In the genomic region with DNA sequence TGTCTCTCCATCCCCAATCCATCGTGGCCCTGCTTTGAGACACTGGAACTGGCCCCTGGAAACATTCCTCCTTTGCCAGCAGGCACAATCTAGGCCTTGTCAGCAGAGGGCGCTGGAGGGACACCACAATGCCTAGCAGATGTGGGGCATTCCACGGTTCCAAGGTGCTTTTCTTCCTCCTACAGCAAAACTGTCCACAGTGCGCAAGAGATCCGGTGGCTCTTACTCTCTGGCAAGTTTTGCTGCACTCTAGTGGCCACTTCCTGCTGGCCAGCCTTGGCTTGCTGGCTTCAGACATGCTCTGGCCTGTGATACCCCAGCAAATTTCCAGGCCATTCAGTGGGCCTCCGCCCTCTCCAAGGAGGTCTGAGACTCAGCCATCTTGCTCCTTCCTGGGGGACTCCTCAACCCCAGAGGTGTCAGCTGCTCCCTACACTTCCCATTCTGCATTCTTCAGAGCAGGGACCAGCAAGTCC, we compare ENCODE assay signal across 1 cellular context.
TF ChIP-seq lines count a peak whose summit lies in the region.

No MANE protein-coding gene starts in this region.

TF ChIP-seq in Ishikawa, 13 proteins besides CTCF, POLR2A, EP300 and RAD21 (continued from another document):
- TF ChIP-seq, protein P1, sequence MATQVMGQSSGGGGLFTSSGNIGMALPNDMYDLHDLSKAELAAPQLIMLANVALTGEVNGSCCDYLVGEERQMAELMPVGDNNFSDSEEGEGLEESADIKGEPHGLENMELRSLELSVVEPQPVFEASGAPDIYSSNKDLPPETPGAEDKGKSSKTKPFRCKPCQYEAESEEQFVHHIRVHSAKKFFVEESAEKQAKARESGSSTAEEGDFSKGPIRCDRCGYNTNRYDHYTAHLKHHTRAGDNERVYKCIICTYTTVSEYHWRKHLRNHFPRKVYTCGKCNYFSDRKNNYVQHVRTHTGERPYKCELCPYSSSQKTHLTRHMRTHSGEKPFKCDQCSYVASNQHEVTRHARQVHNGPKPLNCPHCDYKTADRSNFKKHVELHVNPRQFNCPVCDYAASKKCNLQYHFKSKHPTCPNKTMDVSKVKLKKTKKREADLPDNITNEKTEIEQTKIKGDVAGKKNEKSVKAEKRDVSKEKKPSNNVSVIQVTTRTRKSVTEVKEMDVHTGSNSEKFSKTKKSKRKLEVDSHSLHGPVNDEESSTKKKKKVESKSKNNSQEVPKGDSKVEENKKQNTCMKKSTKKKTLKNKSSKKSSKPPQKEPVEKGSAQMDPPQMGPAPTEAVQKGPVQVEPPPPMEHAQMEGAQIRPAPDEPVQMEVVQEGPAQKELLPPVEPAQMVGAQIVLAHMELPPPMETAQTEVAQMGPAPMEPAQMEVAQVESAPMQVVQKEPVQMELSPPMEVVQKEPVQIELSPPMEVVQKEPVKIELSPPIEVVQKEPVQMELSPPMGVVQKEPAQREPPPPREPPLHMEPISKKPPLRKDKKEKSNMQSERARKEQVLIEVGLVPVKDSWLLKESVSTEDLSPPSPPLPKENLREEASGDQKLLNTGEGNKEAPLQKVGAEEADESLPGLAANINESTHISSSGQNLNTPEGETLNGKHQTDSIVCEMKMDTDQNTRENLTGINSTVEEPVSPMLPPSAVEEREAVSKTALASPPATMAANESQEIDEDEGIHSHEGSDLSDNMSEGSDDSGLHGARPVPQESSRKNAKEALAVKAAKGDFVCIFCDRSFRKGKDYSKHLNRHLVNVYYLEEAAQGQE (IDR thresholded peaks at IDR 0.05; ENCODE audit: low read depth), result no peak
- TF ChIP-seq, protein P2, sequence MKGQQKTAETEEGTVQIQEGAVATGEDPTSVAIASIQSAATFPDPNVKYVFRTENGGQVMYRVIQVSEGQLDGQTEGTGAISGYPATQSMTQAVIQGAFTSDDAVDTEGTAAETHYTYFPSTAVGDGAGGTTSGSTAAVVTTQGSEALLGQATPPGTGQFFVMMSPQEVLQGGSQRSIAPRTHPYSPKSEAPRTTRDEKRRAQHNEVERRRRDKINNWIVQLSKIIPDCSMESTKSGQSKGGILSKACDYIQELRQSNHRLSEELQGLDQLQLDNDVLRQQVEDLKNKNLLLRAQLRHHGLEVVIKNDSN (IDR thresholded peaks at IDR 0.05), result no peak
- TF ChIP-seq CREB1 (IDR thresholded peaks at IDR 0.05; ENCODE audit: low read depth), result no peak
